ENCODE assay signal across 1 cellular context in genomic region chr1:186046437-186047233, GRCh38.
TF ChIP-seq lines count a peak whose summit lies in the region.

No MANE protein-coding gene starts in this region.

TF ChIP-seq in K562, 482 proteins besides CTCF, POLR2A, EP300 and RAD21 (continued from another document and continues in another):
- no peak for TF ChIP-seq HBP1 (CRISPR knock-in tag; IDR thresholded peaks at IDR 0.05)
- no peak for TF ChIP-seq FOXK1 (CRISPR knock-in tag; IDR thresholded peaks at IDR 0.05; ENCODE audit: borderline replicate concordance)
- peak; percentile 94 for TF ChIP-seq DPF2 (IDR thresholded peaks at IDR 0.05)
- no peak for TF ChIP-seq CBX2 (IDR thresholded peaks at IDR 0.05; ENCODE audit: insufficient read depth, low read length, poor library complexity, severe bottlenecking)
- TF ChIP-seq SOX6 (IDR thresholded peaks at IDR 0.05), result peak; percentile 84
- TF ChIP-seq CHD2 (IDR thresholded peaks at IDR 0.05; ENCODE audit: low read depth, low read length), result no peak
- TF ChIP-seq ZNF282 (CRISPR knock-in tag; IDR thresholded peaks at IDR 0.05), result no peak
- TF ChIP-seq THAP7 (CRISPR knock-in tag; IDR thresholded peaks at IDR 0.05), result no peak
- no peak for TF ChIP-seq ZNF75A (CRISPR knock-in tag; IDR thresholded peaks at IDR 0.05)
- TF ChIP-seq PHB (CRISPR knock-in tag; IDR thresholded peaks at IDR 0.05), result no peak
- no peak for TF ChIP-seq COPS2 (conservative IDR thresholded peaks at IDR 0.05)
- TF ChIP-seq MTA3 (IDR thresholded peaks at IDR 0.05; ENCODE audit: borderline replicate concordance), result no peak
- TF ChIP-seq MCM3 (IDR thresholded peaks at IDR 0.05), result no peak
- no peak for TF ChIP-seq SP2 (IDR thresholded peaks at IDR 0.05; ENCODE audit: extremely low read depth, low read depth, low read length, poor library complexity, severe bottlenecking)
- no peak for TF ChIP-seq GABPB1 (CRISPR knock-in tag; IDR thresholded peaks at IDR 0.05)
- TF ChIP-seq SP1 (CRISPR knock-in tag; IDR thresholded peaks at IDR 0.05), result no peak
- TF ChIP-seq HDAC6 (IDR thresholded peaks at IDR 0.05; ENCODE audit: low read depth, low read length), result no peak
- no peak for TF ChIP-seq CREBBP (IDR thresholded peaks at IDR 0.05; ENCODE audit: low read depth, low read length)
- TF ChIP-seq FOXM1 (IDR thresholded peaks at IDR 0.05; ENCODE audit: low read depth), result peak; percentile 65
- no peak for TF ChIP-seq FOXM1 (CRISPR knock-in tag; IDR thresholded peaks at IDR 0.05; ENCODE audit: low read depth)
- TF ChIP-seq ZNF3 (CRISPR knock-in tag; IDR thresholded peaks at IDR 0.05), result no peak
- no peak for TF ChIP-seq HOMEZ (CRISPR knock-in tag; IDR thresholded peaks at IDR 0.05)
- TF ChIP-seq DMBX1 (CRISPR knock-in tag; IDR thresholded peaks at IDR 0.05; ENCODE audit: borderline replicate concordance), result no peak
- TF ChIP-seq ETS2 (tag; IDR thresholded peaks at IDR 0.05; ENCODE audit: borderline replicate concordance, poor library complexity, severe bottlenecking), result no peak
- no peak for TF ChIP-seq ZNF512 (tag; IDR thresholded peaks at IDR 0.05)
- TF ChIP-seq KLF16 (IDR thresholded peaks at IDR 0.05), result peak; percentile 84
- TF ChIP-seq SUPT5H (IDR thresholded peaks at IDR 0.05), result no peak
- TF ChIP-seq ZBTB1 (CRISPR knock-in tag; IDR thresholded peaks at IDR 0.05; ENCODE audit: borderline replicate concordance, low read depth), result no peak
- TF ChIP-seq TRIM24 (IDR thresholded peaks at IDR 0.05), result peak; percentile 93 to 94
- no peak for TF ChIP-seq CHD7 (IDR thresholded peaks at IDR 0.05; ENCODE audit: low read depth, low read length)
- no peak for TF ChIP-seq NFE2L1 (tag; IDR thresholded peaks at IDR 0.05; ENCODE audit: borderline replicate concordance, low read depth)
- 0 out of 2 replicates have a peak, but pooled peaks have one; percentile 15 for TF ChIP-seq ZNF395 (CRISPR knock-in tag; IDR thresholded peaks at IDR 0.05)
- no peak for TF ChIP-seq HDAC8 (tag; IDR thresholded peaks at IDR 0.05)
- TF ChIP-seq ZNF668 (CRISPR knock-in tag; IDR thresholded peaks at IDR 0.05), result no peak
- peak; percentile 56; the same call in 1 of the 2 replicates for TF ChIP-seq LEF1 (IDR thresholded peaks at IDR 0.05)
- TF ChIP-seq ZBED1 (IDR thresholded peaks at IDR 0.05), result no peak
- no peak for TF ChIP-seq FOXJ2 (tag; IDR thresholded peaks at IDR 0.05)
- no peak for TF ChIP-seq ARHGAP35 (IDR thresholded peaks at IDR 0.05; ENCODE audit: partially characterized antibody)
- no peak for TF ChIP-seq MECOM (CRISPR knock-in tag; IDR thresholded peaks at IDR 0.05)
- TF ChIP-seq ZNF347 (CRISPR knock-in tag; IDR thresholded peaks at IDR 0.05; ENCODE audit: low read depth), result no peak
- TF ChIP-seq ZNF23 (CRISPR knock-in tag; IDR thresholded peaks at IDR 0.05), result no peak
- no peak for TF ChIP-seq POLR3A (IDR thresholded peaks at IDR 0.05; ENCODE audit: borderline replicate concordance, extremely low read depth, insufficient read depth, insufficient read length)
- TF ChIP-seq RBM14 (IDR thresholded peaks at IDR 0.05; ENCODE audit: borderline replicate concordance, insufficient read depth, low read depth, low read length), result no peak
- TF ChIP-seq MAFK (IDR thresholded peaks at IDR 0.05; ENCODE audit: low read length), result no peak; the same call in 1 of the 2 replicates
- no peak for TF ChIP-seq PBX2 (CRISPR knock-in tag; IDR thresholded peaks at IDR 0.05; ENCODE audit: low read depth)
- peak; percentile 70 for TF ChIP-seq PBX2 (tag; conservative IDR thresholded peaks at IDR 0.05; ENCODE audit: low read depth)
- TF ChIP-seq SRSF9 (IDR thresholded peaks at IDR 0.05; ENCODE audit: borderline replicate concordance, low read depth, low read length), result no peak
- no peak for TF ChIP-seq ID3 (CRISPR knock-in tag; IDR thresholded peaks at IDR 0.05)
- no peak for TF ChIP-seq ID3 (tag; IDR thresholded peaks at IDR 0.05)
